8 cellular contexts compared by ENCODE assay signal in genomic region chr1:40849801-40850592, GRCh38. TPM values are rescaled to one million over a fixed set of nuclear protein-coding genes. Genes with fewer than 3 reads are reported as not detected.
DNase-seq lines count a peak whose midpoint lies in the region; ATAC-seq and TF ChIP-seq lines count a peak whose summit lies in the region.

No MANE protein-coding gene starts in this region.

- H3K36me3 Mint-ChIP-seq in endodermal cell (ENCODE audit: low read depth): no peaks in the 10 kb centered on the region

- no peak overlapping the region for H3K4me3 ChIP-seq in endodermal cell (ENCODE audit: low read length)

- no peaks in the 10 kb centered on the region for H3K9me3 ChIP-seq in endodermal cell (ENCODE audit: control insufficient read depth, low read length)

- peak; percentile 65 for DNase-seq in EL
- peak; percentile 21 for DNase-seq in NCI-H82 treated with DMSO at 0.1 percent for 48 hours (lab: John Stamatoyannopoulos, UW; ENCODE audit: unreplicated experiment)
- peak; percentile 57 to 58 for DNase-seq in activated CD8-positive, alpha-beta memory T cell treated with anti-CD3 and anti-CD28 coated beads for 4 hours (ENCODE audit: low read depth in 2 of 2)
- peak; percentile 90 for DNase-seq in endodermal cell
- peak; percentile 69 for DNase-seq in mucosa of gallbladder (ENCODE audit: low spot score)
- peak; percentile 62 for DNase-seq in stimulated activated CD8-positive, alpha-beta memory T cell treated with anti-CD3 and anti-CD28 coated beads, Interleukin-7, amount 100 ng/mL, for 24 hours (ENCODE audit: low read depth)
- DNase-seq in 8988T: no peak

- H3K9ac ChIP-seq in endodermal cell (ENCODE audit: extremely low read depth, low read length, poor library complexity, severe bottlenecking): no peak overlapping the region

- 33 to 36% methylated on average over 8 to 12 of the region's 12 CpGs for WGBS in endodermal cell (ENCODE audit: insufficient coverage in 1 of 2, insufficient read length in 1 of 2), 2 experiments

- H3K27me3 Mint-ChIP-seq in endodermal cell (ENCODE audit: insufficient read depth): peaks cover 2% of the 10 kb centered on the region

- no peaks in the 10 kb centered on the region for H3K27me3 ChIP-seq in endodermal cell (ENCODE audit: control insufficient read depth, insufficient read depth, low read length, poor library complexity, severe bottlenecking)

- no peaks in the 10 kb centered on the region for H3K4me1 ChIP-seq in endodermal cell (ENCODE audit: control insufficient read depth, insufficient read depth, low read length)

- H3K9me3 Mint-ChIP-seq in endodermal cell: no peaks in the 10 kb centered on the region

- no peak overlapping the region for H3K4me3 Mint-ChIP-seq in endodermal cell

- peak; percentile 91 for TF ChIP-seq CTCF in endodermal cell (conservative IDR thresholded peaks at IDR 0.05)

- ATAC-seq in HG03135 (IDR thresholded peaks at IDR 0.05; ENCODE audit: unreplicated experiment): peak; percentile 66

- peaks cover 1% of the 10 kb centered on the region for H3K4me1 Mint-ChIP-seq in endodermal cell

- H3K27ac Mint-ChIP-seq in endodermal cell: no peak overlapping the region

- H3K36me3 ChIP-seq in endodermal cell (ENCODE audit: control insufficient read depth, insufficient read depth, low read length): no peaks in the 10 kb centered on the region

- no peak overlapping the region for H3K27ac ChIP-seq in endodermal cell (ENCODE audit: low read depth, low read length)

RNA-seq across cellular contexts. Expression of gene CITED4, which starts 12.2 kb away (rescaled TPM):
- total RNA-seq in endodermal cell: 1 to 10 TPM; 9.0 to 9.5 TPM
- polyA plus RNA-seq in endodermal cell (2013, experiment 1 of 2): 7.2 TPM
- 5.6 TPM for polyA plus RNA-seq in endodermal cell (2013, experiment 2 of 2)
- 86.1 TPM for total RNA-seq in mucosa of gallbladder
